12 cellular contexts compared by ENCODE assay signal in the genomic region with DNA sequence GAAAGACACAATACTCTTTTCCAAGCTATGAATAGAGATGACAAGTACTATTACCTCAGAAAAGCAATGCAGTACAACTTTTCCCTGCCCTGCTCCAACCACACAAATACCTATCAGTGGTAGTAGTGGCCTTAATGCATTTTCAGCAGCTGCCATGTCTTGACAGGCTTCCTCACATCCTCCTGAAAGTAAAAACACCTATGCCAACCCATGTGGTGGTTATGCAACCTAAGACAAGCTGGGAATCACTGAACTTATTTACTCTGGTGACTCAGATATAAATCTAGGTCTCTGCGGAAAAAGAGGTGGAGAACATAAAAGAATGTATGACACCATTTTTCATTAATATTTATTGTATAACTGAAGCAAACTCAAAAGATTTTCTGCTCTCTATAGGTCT. TPM values are rescaled to one million over a fixed set of nuclear protein-coding genes. Genes with fewer than 3 reads are reported as not detected.
DNase-seq lines count a peak whose midpoint lies in the region; ATAC-seq and TF ChIP-seq lines count a peak whose summit lies in the region.
"Had no signal": no experiment of that assay in that cellular context is flagged by ENCODE, and none has a peak within 500 bp of the region (broad histone marks: within the 10 kb centered on the region; RNA-seq: fewer than 3 reads in every experiment).

No MANE protein-coding gene starts in this region.

- H3K27ac ChIP-seq in lower lobe of right lung = no peak overlapping the region

- H3K4me3 ChIP-seq in MG63 (no peak overlapping the region), choroid plexus epithelial cell (ENCODE audit: low read depth, low read length) (no peak overlapping the region), lower lobe of right lung (no peak overlapping the region)

- no peaks in the 10 kb centered on the region for H3K27me3 Mint-ChIP-seq in activated naive CD4-positive, alpha-beta T cell treated with anti-CD3 and anti-CD28 coated beads, Interleukin-2, amount 10 ng/mL, durations not matched to agents 7 days and 5 days
- H3K27me3 Mint-ChIP-seq: dendritic cell treated with granulocyte-macrophage colony-stimulating factor and Interleukin-4, amounts not matched to agents 40 ng/mL and 50 ng/mL, for 4 days had no signal

- no peak overlapping the region for H3K27ac Mint-ChIP-seq in activated naive CD4-positive, alpha-beta T cell treated with anti-CD3 and anti-CD28 coated beads, Interleukin-2, amount 10 ng/mL, durations not matched to agents 7 days and 5 days
- H3K27ac Mint-ChIP-seq: activated T-cell treated with anti-CD3 and anti-CD28 coated beads, Interleukin-2, amount 50 U/mL, for 72 hours; dendritic cell treated with granulocyte-macrophage colony-stimulating factor and Interleukin-4, amounts not matched to agents 40 ng/mL and 50 ng/mL, for 4 days had no signal

- intact Hi-C loops in lower lobe of right lung (cut with DNase I) = no loop called here

- CTCF ChIA-PET in activated naive CD4-positive, alpha-beta T cell treated with anti-CD3 and anti-CD28 coated beads, Interleukin-2, amount 10 ng/mL, durations not matched to agents 7 days and 5 days (lab: Charles Lee) = interaction anchor here (0.7 kb wide), 1 partner anchor 63 kb away, joined by 3 read pairs; no protein-coding TSS in a partner anchor

- no peak overlapping the region for H3K4me3 Mint-ChIP-seq in activated naive CD4-positive, alpha-beta T cell treated with anti-CD3 and anti-CD28 coated beads, Interleukin-2, amount 10 ng/mL, durations not matched to agents 7 days and 5 days
- H3K4me3 Mint-ChIP-seq: activated T-cell treated with anti-CD3 and anti-CD28 coated beads, Interleukin-2, amount 50 U/mL, for 72 hours; dendritic cell treated with granulocyte-macrophage colony-stimulating factor and Interleukin-4, amounts not matched to agents 40 ng/mL and 50 ng/mL, for 4 days; WTC11 had no signal

- no peak for TF ChIP-seq CTCF in choroid plexus epithelial cell (conservative IDR thresholded peaks at IDR 0.05; ENCODE audit: low read depth, low read length)
- no peak for TF ChIP-seq CTCF in lower lobe of right lung (IDR thresholded peaks at IDR 0.05)

- H3K4me1 Mint-ChIP-seq in activated naive CD4-positive, alpha-beta T cell treated with anti-CD3 and anti-CD28 coated beads, Interleukin-2, amount 10 ng/mL, durations not matched to agents 7 days and 5 days = no peaks in the 10 kb centered on the region

- ATAC-seq in lower lobe of right lung = peak; percentile 54 to 79
- ATAC-seq: activated T-cell treated with anti-CD3 and anti-CD28 coated beads, Interleukin-2, amount 50 U/mL, for 72 hours; WTC11 had no signal

- no peaks in the 10 kb centered on the region for H3K36me3 Mint-ChIP-seq in activated naive CD4-positive, alpha-beta T cell treated with anti-CD3 and anti-CD28 coated beads, Interleukin-2, amount 10 ng/mL, durations not matched to agents 7 days and 5 days
- H3K36me3 Mint-ChIP-seq: WTC11 had no signal

- no peaks in the 10 kb centered on the region for H3K9me3 Mint-ChIP-seq in activated naive CD4-positive, alpha-beta T cell treated with anti-CD3 and anti-CD28 coated beads, Interleukin-2, amount 10 ng/mL, durations not matched to agents 7 days and 5 days
- H3K9me3 Mint-ChIP-seq: activated T-cell treated with anti-CD3 and anti-CD28 coated beads, Interleukin-2, amount 50 U/mL, for 72 hours; WTC11 had no signal

- H3K9me3 ChIP-seq in MG63 (no peaks in the 10 kb centered on the region), lower lobe of right lung (no peaks in the 10 kb centered on the region)

- H3K36me3 ChIP-seq in MG63 (no peaks in the 10 kb centered on the region), lower lobe of right lung (no peaks in the 10 kb centered on the region)

- DNase-seq in A172 (ENCODE audit: low spot score) = peak; percentile 42
- DNase-seq in MG63 = peak; percentile 17
- DNase-seq in choroid plexus epithelial cell (ENCODE audit: low read depth) = peak; percentile 81
- no peak for DNase-seq in lower lobe of right lung
- no peak for DNase-seq in activated naive CD4-positive, alpha-beta T cell treated with anti-CD3 and anti-CD28 coated beads, Interleukin-2, amount 10 ng/mL, durations not matched to agents 7 days and 5 days
- no peak for DNase-seq in anterior cingulate cortex (lab: John Stamatoyannopoulos, UW)
- DNase-seq in stimulated activated naive CD4-positive, alpha-beta T cell (lab: John Stamatoyannopoulos, UW) = no peak
- DNase-seq in cerebellum (ENCODE audit: low spot score) = no peak
- DNase-seq: activated T-cell treated with anti-CD3 and anti-CD28 coated beads, Interleukin-2, amount 50 U/mL, for 72 hours; MV-4-11 had no signal

- H3K27me3 ChIP-seq in MG63 (no peaks in the 10 kb centered on the region), lower lobe of right lung (ENCODE audit: low read depth) (no peaks in the 10 kb centered on the region)

- H3K4me1 ChIP-seq in lower lobe of right lung = peaks cover 36% of the 10 kb centered on the region

RNA-seq across cellular contexts. Expression of a gene that starts 14.5 kb away (rescaled TPM):
- 33.3 and 39.8 TPM in 2 replicates for total RNA-seq in A172 (2014; rRNA removed; shearing (Covaris generic))
- total RNA-seq in MG63 (2014; rRNA removed; shearing (Covaris generic); ENCODE audit: low replicate concordance) = 3.8 and 5.2 TPM in 2 replicates
- 125 TPM for total RNA-seq in lower lobe of right lung
- total RNA-seq in cerebellum = 254 TPM

Comparison
In these comparisons a context has a peak if more than half of its experiments do, and no peak if none do; other contexts are left out.
1. DNase-seq: peak in A172 (single experiment), MG63 (single experiment) and choroid plexus epithelial cell (single experiment); none in lower lobe of right lung (single experiment), activated naive CD4-positive, alpha-beta T cell treated with anti-CD3 and anti-CD28 coated beads, Interleukin-2, amount 10 ng/mL, durations not matched to agents 7 days and 5 days (single experiment), anterior cingulate cortex (0 of 58), stimulated activated naive CD4-positive, alpha-beta T cell (0 of 6) and cerebellum (single experiment).